Comparison of ENCODE assay signal across 8 cellular contexts in the genomic region with DNA sequence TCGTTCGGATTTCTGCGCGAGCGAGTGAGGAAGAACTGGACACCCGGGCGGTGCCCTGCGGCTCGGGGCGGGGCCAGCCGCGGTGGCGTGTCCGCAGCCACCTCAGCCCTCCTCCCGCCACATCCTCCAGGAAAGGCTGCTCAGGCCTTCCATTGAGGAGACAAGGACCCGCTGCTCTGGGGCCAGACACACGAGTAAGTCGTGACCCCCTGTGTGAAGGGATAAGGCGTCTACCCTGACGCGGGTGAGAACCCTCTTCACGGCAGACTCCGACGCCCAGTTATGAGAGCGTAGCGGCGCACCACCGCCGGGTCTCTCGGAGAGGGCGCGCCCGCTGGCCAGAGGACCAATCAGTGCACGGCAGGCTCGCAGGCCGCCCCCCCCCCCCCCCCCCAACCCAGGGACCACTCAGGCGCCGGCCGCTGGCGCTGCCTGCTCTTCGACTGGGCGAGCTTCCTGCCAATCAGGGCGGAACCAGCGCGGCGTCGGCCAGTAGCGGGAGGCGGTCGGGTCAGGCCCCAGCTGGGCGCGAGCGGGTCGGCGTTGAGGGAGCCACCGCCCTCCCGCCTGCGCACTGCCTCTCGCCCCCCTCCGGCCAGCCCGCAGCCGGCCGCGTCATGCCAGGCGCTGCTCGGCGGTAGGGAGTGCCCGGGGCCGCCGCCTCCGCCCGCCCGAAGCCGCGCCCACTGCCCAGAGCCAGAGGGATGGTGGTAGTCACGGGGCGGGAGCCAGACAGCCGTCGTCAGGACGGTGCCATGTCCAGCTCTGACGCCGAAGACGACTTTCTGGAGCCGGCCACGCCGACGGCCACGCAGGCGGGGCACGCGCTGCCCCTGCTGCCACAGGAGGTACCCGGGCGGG. TPM values are rescaled to one million over a fixed set of nuclear protein-coding genes. Genes with fewer than 3 reads are reported as not detected.
DNase-seq lines count a peak whose midpoint lies in the region; ATAC-seq and TF ChIP-seq lines count a peak whose summit lies in the region.

Gene KCTD7 (plus strand): TSS at position 521 of the 861 bp plus-strand sequence. CDS start 184 bp downstream, at position 705.

- POLR2A ChIA-PET in WTC11 (lab: Charles Lee) = interaction anchor here (0.6 to 1.0 kb wide), 2 partner anchors 26 to 135 kb away, joined by 3 to 6 read pairs; no protein-coding TSS in a partner anchor

- H3K27me3 Mint-ChIP-seq in WTC11 (ENCODE audit: low read depth) (peaks cover 17% of the 10 kb centered on the region), immature natural killer cell (ENCODE audit: low read depth in 3 of 3) (peaks cover 8 to 19% (median 8%) of the 10 kb centered on the region in 3 donors)

- H3K9me3 Mint-ChIP-seq in WTC11 (no peaks in the 10 kb centered on the region; the same call in 1 of the 2 replicates), immature natural killer cell (no peaks in the 10 kb centered on the region)

- peak within 1 kb of the TSS; percentile 91 for H3K27ac Mint-ChIP-seq in WTC11
- peak within 1 kb of the TSS; percentile 95 to 98 (median 96) for H3K27ac Mint-ChIP-seq in immature natural killer cell

- CTCF ChIA-PET in WTC11 (lab: Charles Lee) = interaction anchor here (0.6 to 3.1 kb wide), 5 partner anchors 22 to 394 kb away, joined by 4 to 16 read pairs (median 6); no protein-coding TSS in a partner anchor

- H3K4me3 Mint-ChIP-seq in WTC11 (peak within 1 kb of the TSS; percentile 89), immature natural killer cell (peak within 1 kb of the TSS; percentile 91 to 95 (median 93))

- peak; percentile 99 for DNase-seq in AG08396 (ENCODE audit: low spot score)
- DNase-seq in NCI-H226 = peak; percentile 98
- peak; percentile 97 for DNase-seq in WTC11 (ENCODE audit: low spot score)
- DNase-seq in cardiac fibroblast (ENCODE audit: low read depth in 2 of 2) = peak; percentile 97 to 99
- peak; percentile 98 to 99 (median 99) for DNase-seq in immature natural killer cell
- DNase-seq in smooth muscle cell of the brain vasculature (ENCODE audit: low read depth, low spot score) = peak; percentile 94

- peaks cover 8% of the 10 kb centered on the region for H3K36me3 Mint-ChIP-seq in WTC11
- H3K36me3 Mint-ChIP-seq in immature natural killer cell = peaks cover 0 to 11% (median 0%) of the 10 kb centered on the region in 3 donors

- H3K4me3 ChIP-seq in cardiac fibroblast (replicated peaks in 1 of 2; ENCODE audit: low read depth in 2 of 2, low read length in 2 of 2) = peak within 1 kb of the TSS; percentile 66 to 77

- TF ChIP-seq CTCF in WTC11 (IDR thresholded peaks at IDR 0.05) = no peak
- no peak for TF ChIP-seq CTCF in cardiac fibroblast (IDR thresholded peaks at IDR 0.05; ENCODE audit: low read depth, low read length)

- H3K4me1 Mint-ChIP-seq in WTC11 (peaks cover 12% of the 10 kb centered on the region), immature natural killer cell (peaks cover 47% of the 10 kb centered on the region in 2 donors)

- ATAC-seq in GM19023 (IDR thresholded peaks at IDR 0.05; ENCODE audit: unreplicated experiment) (peak; percentile 93), HG03196 (IDR thresholded peaks at IDR 0.05; ENCODE audit: unreplicated experiment) (peak; percentile 90), WTC11 (peak; percentile 95)

TF ChIP-seq in WTC11, 78 proteins besides CTCF, POLR2A, EP300 and RAD21 (continues in another document):
- TF ChIP-seq OVOL2 (CRISPR knock-in tag; IDR thresholded peaks at IDR 0.05; ENCODE audit: borderline replicate concordance) (no peak), CREM (CRISPR knock-in tag; IDR thresholded peaks at IDR 0.05) (no peak; the same call in 1 of the 2 replicates), ZNF416 (CRISPR knock-in tag; IDR thresholded peaks at IDR 0.05) (peak; percentile 45; the same call in 1 of the 2 replicates), FOXJ3 (CRISPR knock-in tag; IDR thresholded peaks at IDR 0.05; ENCODE audit: borderline replicate concordance) (no peak), FOXK1 (CRISPR knock-in tag; IDR thresholded peaks at IDR 0.05) (0 out of 2 replicates have a peak, but pooled peaks have one; percentile 16), PRDM15 (CRISPR knock-in tag; IDR thresholded peaks at IDR 0.05) (no peak), ZNF532 (CRISPR knock-in tag; IDR thresholded peaks at IDR 0.05; ENCODE audit: borderline replicate concordance) (no peak), ZNF121 (CRISPR knock-in tag; IDR thresholded peaks at IDR 0.05) (no peak), FOXP4 (CRISPR knock-in tag; IDR thresholded peaks at IDR 0.05) (peak; percentile 62; the same call in 1 of the 2 replicates), NFYB (CRISPR knock-in tag; conservative IDR thresholded peaks at IDR 0.05; ENCODE audit: low read depth) (peak; percentile 91), EMX1 (CRISPR knock-in tag; IDR thresholded peaks at IDR 0.05) (no peak)
- TF ChIP-seq, protein P1, sequence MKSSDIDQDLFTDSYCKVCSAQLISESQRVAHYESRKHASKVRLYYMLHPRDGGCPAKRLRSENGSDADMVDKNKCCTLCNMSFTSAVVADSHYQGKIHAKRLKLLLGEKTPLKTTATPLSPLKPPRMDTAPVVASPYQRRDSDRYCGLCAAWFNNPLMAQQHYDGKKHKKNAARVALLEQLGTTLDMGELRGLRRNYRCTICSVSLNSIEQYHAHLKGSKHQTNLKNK (CRISPR knock-in tag; IDR thresholded peaks at IDR 0.05) = no peak

RNA-seq across cellular contexts. Expression of gene KCTD7, which starts in this region (rescaled TPM):
- 10.5 to 11.6 TPM (median 10.8 TPM) in 3 replicates for total RNA-seq in WTC11 (2021)
- 10 to 100 TPM in 1 of 3 donors, 1 to 10 TPM in 2; 4.4 to 20.7 (median 7.5) TPM for polyA plus RNA-seq in immature natural killer cell

Comparison
In these comparisons a context has a peak if more than half of its experiments do, and no peak if none do; other contexts are left out.
1. Peak in every context shown above with its lines: DNase-seq, ATAC-seq and H3K4me3 ChIP-seq.